Comparison of ENCODE assay signal across 22 cellular contexts in the genomic region with DNA sequence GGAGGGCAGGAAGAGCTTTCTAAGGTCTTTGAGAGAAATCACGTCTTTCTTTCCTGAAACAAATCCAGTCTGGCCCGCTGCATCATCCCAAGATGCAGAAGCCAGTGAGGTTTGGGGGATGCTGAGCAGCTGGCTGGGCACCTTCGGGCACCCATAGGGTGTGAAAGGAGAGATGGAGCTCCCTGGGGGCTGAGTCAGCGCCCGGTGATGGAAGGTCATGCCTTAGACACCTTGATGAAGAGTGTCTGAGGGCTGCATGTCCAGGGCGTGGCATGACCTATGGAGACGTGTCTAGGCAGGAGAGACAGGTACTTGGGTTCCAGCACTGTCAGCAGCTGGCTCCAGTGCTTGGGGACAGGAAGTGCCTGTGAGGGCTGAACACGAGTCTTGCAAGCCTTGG.
"Had no signal": no experiment of that assay in that cellular context is flagged by ENCODE, and none has a peak within 500 bp of the region (broad histone marks: within the 10 kb centered on the region; RNA-seq: fewer than 3 reads in every experiment).

No MANE protein-coding gene starts in this region.

- H3K36me3 ChIP-seq: SJCRH30 had no signal

- H3K27ac ChIP-seq: RWPE1, SJCRH30 had no signal

- H3K9me3 ChIP-seq: SJCRH30 had no signal

- DNase-seq: KBM-7; MV-4-11; NCI-H1048; NCI-H1105; NCI-H1417; NCI-H1436 treated with DMSO at 0.1 percent for 48 hours; NCI-H1694; NCI-H187 treated with DMSO at 0.1 percent for 48 hours; NCI-H2029 treated with DMSO at 0.1 percent for 48 hours; NCI-H2171; NCI-H226; NCI-H446; NCI-H524; NK-92 treated with Interleukin-12 subunit alpha and Interleukin-12 subunit beta, amount 100 ng/mL, for 24 hours; PC-3; SHP77 treated with DMSO at 0.1 percent for 48 hours; SJCRH30; T-helper 1 cell had no signal

- H3K4me1 ChIP-seq: SJCRH30 had no signal

- ATAC-seq: Panc1, PC-3, Right ventricle myocardium inferior, SK-N-SH treated with all-trans-retinoic acid at 6 μM for 48 hours had no signal

- H3K4me3 ChIP-seq: SJCRH30 had no signal
